1 cellular context compared by ENCODE assay signal in the genomic region with DNA sequence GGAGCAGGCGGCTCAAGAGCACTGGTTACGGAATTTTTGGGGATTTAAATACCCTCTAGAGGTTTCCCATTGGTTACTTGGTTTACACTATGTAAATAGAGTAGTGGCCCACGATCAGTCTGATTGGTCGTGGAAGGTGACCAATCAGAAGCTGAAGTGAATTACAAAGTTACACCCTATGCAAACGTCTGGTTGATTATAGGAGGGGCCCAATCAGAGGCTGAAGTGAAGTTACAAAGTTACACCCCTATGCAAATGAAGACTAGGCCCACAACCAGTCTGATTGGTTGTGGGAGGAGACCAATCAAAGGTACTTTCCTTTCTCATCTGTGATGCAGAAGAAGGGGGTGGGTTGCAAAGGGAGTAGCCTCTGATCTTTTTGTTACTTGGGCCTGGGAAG.
TF ChIP-seq lines count a peak whose summit lies in the region.

No MANE protein-coding gene starts in this region.

TF ChIP-seq in GM12878, 131 proteins besides CTCF, POLR2A, EP300 and RAD21:
- no peak for TF ChIP-seq YBX1 (IDR thresholded peaks at IDR 0.05)
- no peak for TF ChIP-seq LARP7 (IDR thresholded peaks at IDR 0.05)
- TF ChIP-seq, protein P1, sequence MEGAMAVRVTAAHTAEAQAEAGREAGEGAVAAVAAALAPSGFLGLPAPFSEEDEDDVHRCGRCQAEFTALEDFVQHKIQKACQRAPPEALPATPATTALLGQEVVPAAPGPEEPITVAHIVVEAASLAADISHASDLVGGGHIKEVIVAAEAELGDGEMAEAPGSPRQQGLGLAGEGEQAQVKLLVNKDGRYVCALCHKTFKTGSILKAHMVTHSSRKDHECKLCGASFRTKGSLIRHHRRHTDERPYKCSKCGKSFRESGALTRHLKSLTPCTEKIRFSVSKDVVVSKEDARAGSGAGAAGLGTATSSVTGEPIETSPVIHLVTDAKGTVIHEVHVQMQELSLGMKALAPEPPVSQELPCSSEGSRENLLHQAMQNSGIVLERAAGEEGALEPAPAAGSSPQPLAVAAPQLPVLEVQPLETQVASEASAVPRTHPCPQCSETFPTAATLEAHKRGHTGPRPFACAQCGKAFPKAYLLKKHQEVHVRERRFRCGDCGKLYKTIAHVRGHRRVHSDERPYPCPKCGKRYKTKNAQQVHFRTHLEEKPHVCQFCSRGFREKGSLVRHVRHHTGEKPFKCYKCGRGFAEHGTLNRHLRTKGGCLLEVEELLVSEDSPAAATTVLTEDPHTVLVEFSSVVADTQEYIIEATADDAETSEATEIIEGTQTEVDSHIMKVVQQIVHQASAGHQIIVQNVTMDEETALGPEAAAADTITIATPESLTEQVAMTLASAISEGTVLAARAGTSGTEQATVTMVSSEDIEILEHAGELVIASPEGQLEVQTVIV (IDR thresholded peaks at IDR 0.05; ENCODE audit: borderline replicate concordance, partially characterized antibody): no peak
- TF ChIP-seq BMI1 (IDR thresholded peaks at IDR 0.05; ENCODE audit: borderline replicate concordance): no peak
- TF ChIP-seq, protein P2, sequence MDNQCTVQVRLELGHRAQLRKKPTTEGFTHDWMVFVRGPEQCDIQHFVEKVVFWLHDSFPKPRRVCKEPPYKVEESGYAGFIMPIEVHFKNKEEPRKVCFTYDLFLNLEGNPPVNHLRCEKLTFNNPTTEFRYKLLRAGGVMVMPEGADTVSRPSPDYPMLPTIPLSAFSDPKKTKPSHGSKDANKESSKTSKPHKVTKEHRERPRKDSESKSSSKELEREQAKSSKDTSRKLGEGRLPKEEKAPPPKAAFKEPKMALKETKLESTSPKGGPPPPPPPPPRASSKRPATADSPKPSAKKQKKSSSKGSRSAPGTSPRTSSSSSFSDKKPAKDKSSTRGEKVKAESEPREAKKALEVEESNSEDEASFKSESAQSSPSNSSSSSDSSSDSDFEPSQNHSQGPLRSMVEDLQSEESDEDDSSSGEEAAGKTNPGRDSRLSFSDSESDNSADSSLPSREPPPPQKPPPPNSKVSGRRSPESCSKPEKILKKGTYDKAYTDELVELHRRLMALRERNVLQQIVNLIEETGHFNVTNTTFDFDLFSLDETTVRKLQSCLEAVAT (IDR thresholded peaks at IDR 0.05): no peak
- no peak for TF ChIP-seq SP1 (IDR thresholded peaks at IDR 0.05; ENCODE audit: low read depth, low read length)
- TF ChIP-seq, protein P3, sequence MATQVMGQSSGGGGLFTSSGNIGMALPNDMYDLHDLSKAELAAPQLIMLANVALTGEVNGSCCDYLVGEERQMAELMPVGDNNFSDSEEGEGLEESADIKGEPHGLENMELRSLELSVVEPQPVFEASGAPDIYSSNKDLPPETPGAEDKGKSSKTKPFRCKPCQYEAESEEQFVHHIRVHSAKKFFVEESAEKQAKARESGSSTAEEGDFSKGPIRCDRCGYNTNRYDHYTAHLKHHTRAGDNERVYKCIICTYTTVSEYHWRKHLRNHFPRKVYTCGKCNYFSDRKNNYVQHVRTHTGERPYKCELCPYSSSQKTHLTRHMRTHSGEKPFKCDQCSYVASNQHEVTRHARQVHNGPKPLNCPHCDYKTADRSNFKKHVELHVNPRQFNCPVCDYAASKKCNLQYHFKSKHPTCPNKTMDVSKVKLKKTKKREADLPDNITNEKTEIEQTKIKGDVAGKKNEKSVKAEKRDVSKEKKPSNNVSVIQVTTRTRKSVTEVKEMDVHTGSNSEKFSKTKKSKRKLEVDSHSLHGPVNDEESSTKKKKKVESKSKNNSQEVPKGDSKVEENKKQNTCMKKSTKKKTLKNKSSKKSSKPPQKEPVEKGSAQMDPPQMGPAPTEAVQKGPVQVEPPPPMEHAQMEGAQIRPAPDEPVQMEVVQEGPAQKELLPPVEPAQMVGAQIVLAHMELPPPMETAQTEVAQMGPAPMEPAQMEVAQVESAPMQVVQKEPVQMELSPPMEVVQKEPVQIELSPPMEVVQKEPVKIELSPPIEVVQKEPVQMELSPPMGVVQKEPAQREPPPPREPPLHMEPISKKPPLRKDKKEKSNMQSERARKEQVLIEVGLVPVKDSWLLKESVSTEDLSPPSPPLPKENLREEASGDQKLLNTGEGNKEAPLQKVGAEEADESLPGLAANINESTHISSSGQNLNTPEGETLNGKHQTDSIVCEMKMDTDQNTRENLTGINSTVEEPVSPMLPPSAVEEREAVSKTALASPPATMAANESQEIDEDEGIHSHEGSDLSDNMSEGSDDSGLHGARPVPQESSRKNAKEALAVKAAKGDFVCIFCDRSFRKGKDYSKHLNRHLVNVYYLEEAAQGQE (IDR thresholded peaks at IDR 0.05; ENCODE audit: low read depth, low read length): no peak
- TF ChIP-seq PAX8 (IDR thresholded peaks at IDR 0.05): no peak
- no peak for TF ChIP-seq PAX5 (IDR thresholded peaks at IDR 0.05; ENCODE audit: borderline replicate concordance, low read depth, low read length)
- no peak for TF ChIP-seq CHD4 (IDR thresholded peaks at IDR 0.05)
- TF ChIP-seq POLR2AphosphoS2 (IDR thresholded peaks at IDR 0.05; ENCODE audit: low read depth, low read length): no peak
- no peak for TF ChIP-seq PML (IDR thresholded peaks at IDR 0.05; ENCODE audit: low read length)
- TF ChIP-seq, protein P4, sequence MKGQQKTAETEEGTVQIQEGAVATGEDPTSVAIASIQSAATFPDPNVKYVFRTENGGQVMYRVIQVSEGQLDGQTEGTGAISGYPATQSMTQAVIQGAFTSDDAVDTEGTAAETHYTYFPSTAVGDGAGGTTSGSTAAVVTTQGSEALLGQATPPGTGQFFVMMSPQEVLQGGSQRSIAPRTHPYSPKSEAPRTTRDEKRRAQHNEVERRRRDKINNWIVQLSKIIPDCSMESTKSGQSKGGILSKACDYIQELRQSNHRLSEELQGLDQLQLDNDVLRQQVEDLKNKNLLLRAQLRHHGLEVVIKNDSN (IDR thresholded peaks at IDR 0.05; ENCODE audit: borderline replicate concordance, extremely low read length, insufficient read depth, low read depth, low read length): no peak
- TF ChIP-seq KDM1A (IDR thresholded peaks at IDR 0.05; ENCODE audit: borderline replicate concordance): no peak
- no peak for TF ChIP-seq ZNF207 (IDR thresholded peaks at IDR 0.05; ENCODE audit: borderline replicate concordance)
- TF ChIP-seq ASH2L (IDR thresholded peaks at IDR 0.05; ENCODE audit: borderline replicate concordance, low read depth): no peak
- TF ChIP-seq ZNF274 (IDR thresholded peaks at IDR 0.05; ENCODE audit: insufficient read depth, insufficient read length): no peak
- no peak for TF ChIP-seq TCF7 (IDR thresholded peaks at IDR 0.05; ENCODE audit: borderline replicate concordance)
- no peak for TF ChIP-seq MYB (IDR thresholded peaks at IDR 0.05; ENCODE audit: borderline replicate concordance, low read depth, low read length)
